In the genomic region with DNA sequence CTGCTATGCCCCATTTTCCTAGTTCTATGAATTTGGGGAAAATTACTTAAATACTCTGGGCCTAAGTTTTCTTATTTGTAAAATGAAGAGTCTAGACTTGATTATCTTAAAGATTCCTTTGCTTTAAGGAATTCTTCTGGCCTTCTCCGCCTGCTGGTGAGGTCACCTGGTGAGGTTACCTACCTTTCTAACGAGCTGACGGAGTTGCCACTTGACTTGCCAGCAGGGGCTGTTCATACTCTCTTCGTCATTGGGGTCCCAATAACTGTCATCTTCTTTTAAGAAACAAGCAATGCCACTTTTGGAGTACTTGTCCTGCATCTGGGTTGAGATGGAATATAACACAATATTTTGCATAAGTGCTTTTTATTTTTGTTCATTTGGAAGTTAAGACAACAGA, we compare ENCODE assay signal across 17 cellular contexts. TPM values are rescaled to one million over a fixed set of nuclear protein-coding genes. Genes with fewer than 3 reads are reported as not detected.
A peak's percentile ranks its signal among the peaks of the same experiment; 100 is the strongest.
DNase-seq lines count a peak whose midpoint lies in the region; ATAC-seq lines count a peak whose summit lies in the region.
"Had no signal": no experiment of that assay in that cellular context is flagged by ENCODE, and none has a peak within 500 bp of the region (broad histone marks: within the 10 kb centered on the region; RNA-seq: fewer than 3 reads in every experiment).

No MANE protein-coding gene starts in this region.

- ATAC-seq in effector memory CD8-positive, alpha-beta T cell (replicated peaks), result no peak
- ATAC-seq in GM19452 (IDR thresholded peaks at IDR 0.05; ENCODE audit: unreplicated experiment), result no peak

- CTCF ChIA-PET in CD4-positive, alpha-beta memory T cell (lab: Charles Lee; ENCODE audit: partially characterized antibody), result interaction anchor here (1.0 to 13.9 kb wide), 4 partner anchors 9 to 110 kb away, joined by 3 to 174 read pairs (median 4); partner anchors contain the start of gene TNFSF10

- POLR2A ChIA-PET in CD4-positive, alpha-beta memory T cell (lab: Charles Lee; ENCODE audit: partially characterized antibody), result interaction anchor here (0.9 to 10.1 kb wide), 7 partner anchors 8 to 79 kb away, joined by 3 to 166 read pairs (median 14); partner anchors contain the start of gene TNFSF10

- no peaks in the 10 kb centered on the region for H3K27me3 Mint-ChIP-seq in activated CD4-positive, alpha-beta T cell treated with anti-CD3 and anti-CD28 coated beads, Interleukin-2, amount 10 ng/mL, durations not matched to agents 24 days and 14 days
- H3K27me3 Mint-ChIP-seq in CD4-positive, alpha-beta memory T cell, result no peaks in the 10 kb centered on the region
- no peaks in the 10 kb centered on the region for H3K27me3 Mint-ChIP-seq in effector memory CD8-positive, alpha-beta T cell
- H3K27me3 Mint-ChIP-seq: IgD-negative memory B cell had no signal

- intact Hi-C loops in activated CD4-positive, alpha-beta T cell treated with anti-CD3 and anti-CD28 coated beads, Interleukin-2, amount 10 ng/mL, durations not matched to agents 24 days and 14 days (cut with micrococcal nuclease), result no loop called here
- intact Hi-C loops in CD4-positive, alpha-beta memory T cell (cut with micrococcal nuclease), result loop anchor here (5.0 kb wide), 2 partner anchors 38 to 78 kb away; no protein-coding TSS in a partner anchor

- H3K36me3 ChIP-seq in CD4-positive, alpha-beta memory T cell (ENCODE audit: insufficient read depth, low read length), result peaks cover 20% of the 10 kb centered on the region
- H3K36me3 ChIP-seq in rectal smooth muscle tissue (ENCODE audit: control insufficient read depth, insufficient read depth, low read length), result peaks cover 13% of the 10 kb centered on the region
- H3K36me3 ChIP-seq: uterus, WERI-Rb-1 had no signal

- H3K9me3 ChIP-seq in CD4-positive, alpha-beta memory T cell (ENCODE audit: control insufficient read depth in 1 of 2, low read length in 2 of 2), result no peaks in the 10 kb centered on the region
- H3K9me3 ChIP-seq: Caco-2, uterus had no signal

- H3K4me3 ChIP-seq in CD4-positive, alpha-beta memory T cell (ENCODE audit: low read length in 2 of 2), result no peak overlapping the region
- H3K4me3 ChIP-seq in rectal smooth muscle tissue (ENCODE audit: low read length), result no peak overlapping the region
- H3K4me3 ChIP-seq: uterus had no signal

- H3K4me1 Mint-ChIP-seq in activated CD4-positive, alpha-beta T cell treated with anti-CD3 and anti-CD28 coated beads, Interleukin-2, amount 10 ng/mL, durations not matched to agents 24 days and 14 days, result peaks cover 81% of the 10 kb centered on the region
- peaks cover 72 to 98% (median 83%) of the 10 kb centered on the region in 4 donors for H3K4me1 Mint-ChIP-seq in CD4-positive, alpha-beta memory T cell
- H3K4me1 Mint-ChIP-seq in effector memory CD8-positive, alpha-beta T cell (ENCODE audit: low read depth in 2 of 2), result peaks cover 56 to 71% of the 10 kb centered on the region in 2 donors

- DNase-seq in activated CD4-positive, alpha-beta T cell treated with anti-CD3 and anti-CD28 coated beads, Interleukin-2, amount 10 ng/mL, durations not matched to agents 24 days and 14 days, result no peak
- DNase-seq in activated CD4-positive, alpha-beta T cell treated with anti-CD3 and anti-CD28 coated beads for 4 hours, result no peak
- DNase-seq in CD4-positive, alpha-beta memory T cell, result no peak
- DNase-seq in effector memory CD8-positive, alpha-beta T cell, result no peak
- DNase-seq in iPS-NIHi7 (ENCODE audit: extremely low spot score) (no peak), hepatic stellate cell (ENCODE audit: low spot score) (no peak)
- DNase-seq: Caco-2; NCI-H1417; NCI-H446; stimulated activated CD4-positive, alpha-beta T cell treated with anti-CD3 and anti-CD28 coated beads, Interleukin-2, amount 100 ng/mL, for 48 hours; uterus; WERI-Rb-1 had no signal

- peaks cover 99% of the 10 kb centered on the region for H3K4me1 ChIP-seq in CD4-positive, alpha-beta memory T cell (ENCODE audit: insufficient read depth, low read length)
- H3K4me1 ChIP-seq in rectal smooth muscle tissue (ENCODE audit: control insufficient read depth, insufficient read depth, low read length), result peaks cover 11% of the 10 kb centered on the region
- H3K4me1 ChIP-seq: Caco-2, uterus had no signal

- peak overlapping the region; percentile 87 for H3K4me3 Mint-ChIP-seq in activated CD4-positive, alpha-beta T cell treated with anti-CD3 and anti-CD28 coated beads, Interleukin-2, amount 10 ng/mL, durations not matched to agents 24 days and 14 days
- H3K4me3 Mint-ChIP-seq in CD4-positive, alpha-beta memory T cell, result peak overlapping the region; percentile 55 to 100 (median 80)
- peak overlapping the region in 1 of 2 donors; percentile 47 for H3K4me3 Mint-ChIP-seq in effector memory CD8-positive, alpha-beta T cell

- no peak overlapping the region for H3K9ac ChIP-seq in rectal smooth muscle tissue (ENCODE audit: low read length)

- peak overlapping the region; percentile 98 for H3K27ac Mint-ChIP-seq in activated CD4-positive, alpha-beta T cell treated with anti-CD3 and anti-CD28 coated beads, Interleukin-2, amount 10 ng/mL, durations not matched to agents 24 days and 14 days
- peak overlapping the region; percentile 89 to 98 (median 93) for H3K27ac Mint-ChIP-seq in CD4-positive, alpha-beta memory T cell
- peak overlapping the region; percentile 87 to 91 for H3K27ac Mint-ChIP-seq in effector memory CD8-positive, alpha-beta T cell

- H3K9me3 Mint-ChIP-seq in activated CD4-positive, alpha-beta T cell treated with anti-CD3 and anti-CD28 coated beads, Interleukin-2, amount 10 ng/mL, durations not matched to agents 24 days and 14 days, result no peaks in the 10 kb centered on the region
- no peaks in the 10 kb centered on the region for H3K9me3 Mint-ChIP-seq in CD4-positive, alpha-beta memory T cell
- no peaks in the 10 kb centered on the region for H3K9me3 Mint-ChIP-seq in effector memory CD8-positive, alpha-beta T cell
- H3K9me3 Mint-ChIP-seq: IgD-negative memory B cell had no signal

- peak overlapping the region; percentile 51 for H3K27ac ChIP-seq in CD4-positive, alpha-beta memory T cell (ENCODE audit: low read depth, low read length)
- H3K27ac ChIP-seq in rectal smooth muscle tissue (ENCODE audit: low read depth, low read length), result peak overlapping the region; percentile 33
- H3K27ac ChIP-seq: WERI-Rb-1 had no signal

- peaks cover 87% of the 10 kb centered on the region for H3K36me3 Mint-ChIP-seq in activated CD4-positive, alpha-beta T cell treated with anti-CD3 and anti-CD28 coated beads, Interleukin-2, amount 10 ng/mL, durations not matched to agents 24 days and 14 days (ENCODE audit: low read depth)
- H3K36me3 Mint-ChIP-seq in CD4-positive, alpha-beta memory T cell, result peaks cover 61 to 74% of the 10 kb centered on the region in 2 donors
- H3K36me3 Mint-ChIP-seq in effector memory CD8-positive, alpha-beta T cell (ENCODE audit: insufficient read depth), result peaks cover 50% of the 10 kb centered on the region

- H3K27me3 ChIP-seq in CD4-positive, alpha-beta memory T cell (ENCODE audit: insufficient read depth, low read length), result no peaks in the 10 kb centered on the region
- H3K27me3 ChIP-seq in rectal smooth muscle tissue (ENCODE audit: control insufficient read depth, insufficient read depth, low read length), result no peaks in the 10 kb centered on the region
- H3K27me3 ChIP-seq: uterus had no signal

RNA-seq across cellular contexts. Expression of gene TNFSF10, which starts 8.6 kb away (rescaled TPM):
- total RNA-seq in activated CD4-positive, alpha-beta T cell treated with anti-CD3 and anti-CD28 coated beads, Interleukin-2, amount 10 ng/mL, durations not matched to agents 24 days and 14 days, result 71.5 and 77.5 TPM in 2 replicates
- 10 to 100 TPM; 63.4 to 65.6 TPM for total RNA-seq in CD4-positive, alpha-beta memory T cell
- polyA plus RNA-seq in CD4-positive, alpha-beta memory T cell, result 100 to 1,000 TPM in 1 of 2 donors, 10 to 100 TPM in 1; 89.4 to 107 TPM
- total RNA-seq: A673, Caco-2, myocyte had no signal
